Comparison of ENCODE assay signal across 11 cellular contexts in the genomic region with DNA sequence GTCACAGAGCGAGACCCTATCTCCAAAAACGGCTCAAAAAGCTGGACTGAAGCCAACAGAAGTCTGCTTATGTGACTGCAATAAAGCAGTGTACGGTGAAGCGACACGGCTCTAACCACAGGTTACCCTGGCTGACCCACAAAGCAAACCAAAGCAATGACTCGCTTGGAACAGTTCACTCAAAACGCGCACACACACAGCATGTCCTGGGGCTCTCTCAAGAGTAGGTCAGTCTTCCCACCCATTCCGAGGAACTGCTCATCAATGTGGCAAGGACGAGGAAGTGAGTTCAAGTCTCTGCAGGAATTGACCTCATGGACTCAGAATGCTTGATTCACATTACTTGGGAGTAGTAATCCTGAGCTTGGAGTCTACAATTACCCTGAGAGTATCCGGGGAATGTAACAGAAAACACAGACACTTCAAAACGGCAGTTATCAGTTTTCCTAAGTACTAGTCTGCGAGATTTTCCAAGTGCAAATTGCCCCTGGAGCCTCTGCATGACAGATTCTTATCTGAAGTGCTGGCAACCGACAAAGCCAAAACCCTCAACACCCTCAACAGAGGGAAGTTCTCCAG. TPM values are rescaled to one million over a fixed set of nuclear protein-coding genes. Genes with fewer than 3 reads are reported as not detected.
DNase-seq lines count a peak whose midpoint lies in the region; ATAC-seq and TF ChIP-seq lines count a peak whose summit lies in the region.
"Had no signal": no experiment of that assay in that cellular context is flagged by ENCODE, and none has a peak within 500 bp of the region (broad histone marks: within the 10 kb centered on the region; RNA-seq: fewer than 3 reads in every experiment).

No MANE protein-coding gene starts in this region.

- H3K36me3 ChIP-seq in Panc1 (ENCODE audit: control insufficient read depth, insufficient read depth, low read length) = peaks cover 5% of the 10 kb centered on the region

- H3K36me3 Mint-ChIP-seq in glutamatergic neuron (ENCODE audit: unreplicated experiment) = no peaks in the 10 kb centered on the region

- no peaks in the 10 kb centered on the region for H3K27me3 Mint-ChIP-seq in glutamatergic neuron (ENCODE audit: unreplicated experiment)
- H3K27me3 Mint-ChIP-seq: naive B cell had no signal

- H3K4me1 Mint-ChIP-seq in glutamatergic neuron (ENCODE audit: low read depth, unreplicated experiment) = no peaks in the 10 kb centered on the region
- H3K4me1 Mint-ChIP-seq: naive B cell had no signal

- H3K4me3 Mint-ChIP-seq in glutamatergic neuron (ENCODE audit: unreplicated experiment) = no peak overlapping the region

- no peaks in the 10 kb centered on the region for H3K9me3 Mint-ChIP-seq in glutamatergic neuron (ENCODE audit: unreplicated experiment)
- H3K9me3 Mint-ChIP-seq: naive B cell had no signal

- TF ChIP-seq CTCF in Panc1 (IDR thresholded peaks at IDR 0.05) (no peak), glutamatergic neuron (IDR thresholded peaks at IDR 0.05; ENCODE audit: partially characterized antibody, unreplicated experiment) (no peak)

- DNase-seq in H4 (ENCODE audit: low spot score) (peak; percentile 3), Panc1 (ENCODE audit: low read depth, low spot score) (peak; percentile 32), epithelial cell of prostate (ENCODE audit: low read depth, low spot score) (peak; percentile 89), anterior cingulate cortex (lab: John Stamatoyannopoulos, UW) (no peak), NAMALWA (ENCODE audit: low spot score) (no peak), glutamatergic neuron (no peak)
- peak; percentile 55 for DNase-seq in stimulated activated CD4-positive, alpha-beta T cell treated with anti-CD3 and anti-CD28 coated beads, Interleukin-1b, Interleukin-23, amount 100 ng/mL, for 48 hours
- DNase-seq: naive B cell, stomach had no signal

- H3K27ac ChIP-seq in Panc1 (ENCODE audit: low read length) = no peak overlapping the region; the same call in 1 of the 2 replicates
- peak overlapping the region; percentile 71 for H3K27ac ChIP-seq in epithelial cell of prostate
- H3K27ac ChIP-seq: stomach had no signal

- no peak overlapping the region for H3K4me3 ChIP-seq in Panc1 (ENCODE audit: low read depth in 2 of 2, low read length in 2 of 2)
- H3K4me3 ChIP-seq: stomach had no signal

- POLR2A ChIA-PET in Panc1 (lab: Charles Lee) = interaction anchor here (0.6 kb wide), 1 partner anchor 257 kb away, joined by 11 read pairs; no protein-coding TSS in a partner anchor

- intact Hi-C loops in Panc1 (cut with micrococcal nuclease; ENCODE audit: unreplicated experiment) = no loop called here

- H3K4me1 ChIP-seq in Panc1 (ENCODE audit: control insufficient read depth, insufficient read depth, low read length) = peaks cover 8% of the 10 kb centered on the region; the same call in 1 of the 2 replicates
- H3K4me1 ChIP-seq: stomach had no signal

- H3K27me3 ChIP-seq in Panc1 (ENCODE audit: control insufficient read depth, insufficient read depth, low read length) = no peaks in the 10 kb centered on the region
- H3K27me3 ChIP-seq: stomach had no signal

- no peak overlapping the region for H3K27ac Mint-ChIP-seq in glutamatergic neuron (ENCODE audit: unreplicated experiment)
- H3K27ac Mint-ChIP-seq: naive B cell had no signal

- in situ Hi-C loops in Panc1 (cut with HindIII; ENCODE audit: low pct_unique_long_range_greater_than_20kb, low sequenced_read_pairs) = no loop called here

- BruUV-seq in Panc1 (replicated peaks; lab: Mats Ljungman, UMichigan) = no TSS peak

- H3K9me3 ChIP-seq in Panc1 (ENCODE audit: control insufficient read depth, insufficient read depth, low read depth, low read length) = no peaks in the 10 kb centered on the region
- H3K9me3 ChIP-seq: stomach had no signal

- peak; percentile 86 for ATAC-seq in Panc1

- CTCF ChIA-PET in Panc1 (lab: Charles Lee) = no interaction called here

RNA-seq across cellular contexts. Expression of a gene that starts 25.4 kb away (rescaled TPM):
- 4.1 and 4.4 TPM in 2 replicates for total RNA-seq in H4 (2014; rRNA removed; shearing (Covaris generic))
- total RNA-seq in Panc1 (2021; ENCODE audit: unreplicated experiment) (84.1 TPM), glutamatergic neuron (ENCODE audit: unreplicated experiment) (63.7 TPM)
- polyA plus RNA-seq in Panc1 (2012; ENCODE audit: insufficient read length) = 41.7 TPM

RNA-seq across cellular contexts. Expression of a gene that starts 31.9 kb away (rescaled TPM):
- total RNA-seq in H4 (2014; rRNA removed; shearing (Covaris generic)) = 2.4 and 4.1 TPM in 2 replicates
- total RNA-seq in Panc1 (2021; ENCODE audit: unreplicated experiment) (39.2 TPM), glutamatergic neuron (ENCODE audit: unreplicated experiment) (106 TPM)
- polyA plus RNA-seq in Panc1 (2012; ENCODE audit: insufficient read length) = 51.6 TPM

RNA-seq across cellular contexts. Expression of a gene that starts 37.1 kb away (rescaled TPM):
- total RNA-seq in H4 (2014; rRNA removed; shearing (Covaris generic)) = not detected in 2 replicates
- not detected for total RNA-seq in Panc1 (2021; ENCODE audit: unreplicated experiment)
- not detected for polyA plus RNA-seq in Panc1 (2012; ENCODE audit: insufficient read length)
- total RNA-seq in glutamatergic neuron (ENCODE audit: unreplicated experiment) = not detected
- total RNA-seq: dermis microvascular lymphatic vessel endothelial cell; T-helper 2 cell treated with Interferon-gamma antibody and Interleukin-4, amounts not matched to agents 100 ng/mL and 5 ng/mL, for 36 hours had no signal

RNA-seq across cellular contexts. Expression of a gene that starts 52.7 kb away (rescaled TPM):
- 15.8 and 24.0 TPM in 2 replicates for total RNA-seq in H4 (2014; rRNA removed; shearing (Covaris generic))
- total RNA-seq in Panc1 (2021; ENCODE audit: unreplicated experiment) = 12.5 TPM
- 20.5 TPM for polyA plus RNA-seq in Panc1 (2012; ENCODE audit: insufficient read length)
- 12.5 TPM for total RNA-seq in glutamatergic neuron (ENCODE audit: unreplicated experiment)

Comparison
In these comparisons a context has a peak if more than half of its experiments do, and no peak if none do; other contexts are left out.
1. DNase-seq: peak in H4 (single experiment), Panc1 (single experiment), epithelial cell of prostate (single experiment) and stimulated activated CD4-positive, alpha-beta T cell treated with anti-CD3 and anti-CD28 coated beads, Interleukin-1b, Interleukin-23, amount 100 ng/mL, for 48 hours (single experiment); none in anterior cingulate cortex (0 of 58), NAMALWA (single experiment) and glutamatergic neuron (single experiment).
2. RNA of a gene that starts 25.4 kb away (total RNA-seq): 84.1 TPM in Panc1 (single experiment) and 63.7 TPM in glutamatergic neuron (single experiment); 4.1 to 4.4 TPM in H4; every median in the first group is over 10 times any median in the second.